In the genomic region with DNA sequence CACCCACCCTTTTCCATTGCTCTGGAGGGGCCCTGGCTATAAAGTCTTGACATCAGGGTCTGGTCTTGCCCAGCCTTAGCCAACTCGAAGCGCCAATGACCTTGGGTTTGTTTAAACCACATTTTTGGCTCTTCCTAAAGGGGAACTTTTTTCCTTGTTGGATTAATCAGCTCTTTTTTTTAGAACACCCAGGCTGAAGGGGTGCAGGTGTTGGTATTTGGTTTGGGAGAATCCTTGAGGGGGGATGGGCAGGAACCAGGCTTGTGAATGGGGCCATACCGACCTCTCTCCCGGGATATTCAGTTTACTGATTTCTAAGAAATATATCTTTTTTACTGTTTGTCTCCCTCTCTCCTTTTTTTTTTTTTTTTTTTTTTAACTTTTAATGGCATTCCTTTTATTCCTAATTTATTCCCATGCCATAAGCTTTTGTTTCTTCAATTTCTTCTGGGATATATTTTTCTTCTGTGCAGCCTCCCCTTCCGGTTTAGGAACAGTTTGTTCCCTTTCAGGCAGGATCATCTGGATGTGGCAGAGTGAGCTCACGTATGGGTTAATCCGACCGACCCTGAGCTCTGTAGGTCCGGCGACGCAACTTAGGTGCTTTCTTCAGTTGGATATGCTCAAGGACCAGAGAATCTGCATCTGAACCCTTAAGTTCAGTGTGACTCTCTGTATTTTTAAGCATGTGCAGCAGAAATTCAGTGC, we compare ENCODE assay signal across 22 cellular contexts.
A peak's percentile ranks its signal among the peaks of the same experiment; 100 is the strongest.
DNase-seq lines count a peak whose midpoint lies in the region; ATAC-seq and TF ChIP-seq lines count a peak whose summit lies in the region.
"Had no signal": no experiment of that assay in that cellular context is flagged by ENCODE, and none has a peak within 500 bp of the region (broad histone marks: within the 10 kb centered on the region; RNA-seq: fewer than 3 reads in every experiment).

No MANE protein-coding gene starts in this region.

- TF ChIP-seq CTCF in GM23338 (conservative IDR thresholded peaks at IDR 0.05; ENCODE audit: low read depth in 2 of 2) (no peak), mesothelial cell of epicardium (IDR thresholded peaks at IDR 0.05; ENCODE audit: unreplicated experiment) (no peak)

- H3K4me3 Mint-ChIP-seq in GM23338, result no peak overlapping the region
- no peak overlapping the region for H3K4me3 Mint-ChIP-seq in mesothelial cell of epicardium
- no peak overlapping the region for H3K4me3 Mint-ChIP-seq in stimulated activated effector memory CD8-positive, alpha-beta T cell treated with anti-CD3 and anti-CD28 coated beads, Interleukin-12 subunit alpha, Interleukin-12 subunit beta, amount 100 ng/mL, for 72 hours
- H3K4me3 Mint-ChIP-seq: activated naive CD8-positive, alpha-beta T cell treated with anti-CD3 and anti-CD28 coated beads, Interleukin-2, amount 10 ng/mL, durations not matched to agents 7 days and 5 days; immature natural killer cell; natural killer cell treated with Interleukin-12 subunit alpha and Interleukin-12 subunit beta and Interleukin-15 and Interleukin-18, amount 100 ng/mL, for 72 hours; T-cell had no signal

- peak overlapping the region; percentile 42 for H3K27ac ChIP-seq in GM23338 (ENCODE audit: low read depth)
- H3K27ac ChIP-seq: dorsolateral prefrontal cortex, HL-60 had no signal

- ATAC-seq in GM23338 (peak; percentile 28; the same call in 2 of the 3 replicates), GM21786 (IDR thresholded peaks at IDR 0.05; ENCODE audit: unreplicated experiment) (no peak), GM21515 (IDR thresholded peaks at IDR 0.05; ENCODE audit: unreplicated experiment) (no peak), HG03521 (IDR thresholded peaks at IDR 0.05; ENCODE audit: unreplicated experiment) (no peak)
- no peak for ATAC-seq in stimulated activated effector memory CD8-positive, alpha-beta T cell treated with anti-CD3 and anti-CD28 coated beads, Interleukin-12 subunit alpha, Interleukin-12 subunit beta, amount 100 ng/mL, for 72 hours
- ATAC-seq: natural killer cell treated with Interleukin-12 subunit alpha and Interleukin-12 subunit beta and Interleukin-15 and Interleukin-18, amount 100 ng/mL, for 72 hours; Right ventricle myocardium inferior; T-cell had no signal

- DNase-seq in GM23338 (ENCODE audit: low spot score) (no peak), amniotic epithelial cell (ENCODE audit: low read depth) (peak; percentile 30), mesothelial cell of epicardium (ENCODE audit: low spot score in 2 of 2, unreplicated experiment in 2 of 2) (no peak), NCI-H2107 treated with DMSO at 0.1 percent for 48 hours (lab: John Stamatoyannopoulos, UW; ENCODE audit: unreplicated experiment) (no peak)
- no peak for DNase-seq in stimulated activated effector memory CD8-positive, alpha-beta T cell treated with anti-CD3 and anti-CD28 coated beads, Interleukin-12 subunit alpha, Interleukin-12 subunit beta, amount 100 ng/mL, for 72 hours (ENCODE audit: low spot score in 2 of 2)
- DNase-seq: activated CD4-positive, alpha-beta T cell treated with anti-CD3 and anti-CD28 coated beads, Interleukin-2, amount 50 U/mL, for 4 hours; activated naive CD8-positive, alpha-beta T cell treated with anti-CD3 and anti-CD28 coated beads, Interleukin-2, amount 10 ng/mL, durations not matched to agents 7 days and 5 days; dorsolateral prefrontal cortex; immature natural killer cell; KG1; MV-4-11; retina; T-cell; upper lobe of left lung had no signal

- no peak overlapping the region for H2AFZ ChIP-seq in GM23338

- H3K27me3 Mint-ChIP-seq in GM23338 (ENCODE audit: insufficient read depth, low read depth, poor library complexity) (peaks cover 3% of the 10 kb centered on the region), mesothelial cell of epicardium (ENCODE audit: low read depth) (no peaks in the 10 kb centered on the region)
- H3K27me3 Mint-ChIP-seq: activated naive CD8-positive, alpha-beta T cell treated with anti-CD3 and anti-CD28 coated beads, Interleukin-2, amount 10 ng/mL, durations not matched to agents 7 days and 5 days; natural killer cell treated with Interleukin-12 subunit alpha and Interleukin-12 subunit beta and Interleukin-15 and Interleukin-18, amount 100 ng/mL, for 72 hours; T-cell had no signal

- H3F3A ChIP-seq in GM23338 (replicated peaks; ENCODE audit: low read depth), result no peaks in the 10 kb centered on the region

- no peak overlapping the region for H3K4me2 ChIP-seq in GM23338

- peaks cover 60% of the 10 kb centered on the region for H3K36me3 Mint-ChIP-seq in GM23338 (ENCODE audit: low read depth)
- peaks cover 34% of the 10 kb centered on the region for H3K36me3 Mint-ChIP-seq in mesothelial cell of epicardium
- peaks cover 100% of the 10 kb centered on the region for H3K36me3 Mint-ChIP-seq in stimulated activated effector memory CD8-positive, alpha-beta T cell treated with anti-CD3 and anti-CD28 coated beads, Interleukin-12 subunit alpha, Interleukin-12 subunit beta, amount 100 ng/mL, for 72 hours

- no peak overlapping the region for H3K4me3 ChIP-seq in GM23338
- H3K4me3 ChIP-seq: dorsolateral prefrontal cortex, HAP-1, lung, upper lobe of left lung had no signal

- no peaks in the 10 kb centered on the region for H3K9me2 ChIP-seq in GM23338 (ENCODE audit: insufficient read depth)

- H4K20me1 ChIP-seq in GM23338 (replicated peaks; ENCODE audit: insufficient read depth), result peaks cover 6% of the 10 kb centered on the region

- H3K4me1 Mint-ChIP-seq in GM23338 (peaks cover 13% of the 10 kb centered on the region; the same call in 2 of the 3 replicates), mesothelial cell of epicardium (peaks cover 7% of the 10 kb centered on the region)
- H3K4me1 Mint-ChIP-seq in stimulated activated effector memory CD8-positive, alpha-beta T cell treated with anti-CD3 and anti-CD28 coated beads, Interleukin-12 subunit alpha, Interleukin-12 subunit beta, amount 100 ng/mL, for 72 hours, result peaks cover 11% of the 10 kb centered on the region
- H3K4me1 Mint-ChIP-seq: activated naive CD8-positive, alpha-beta T cell treated with anti-CD3 and anti-CD28 coated beads, Interleukin-2, amount 10 ng/mL, durations not matched to agents 7 days and 5 days; immature natural killer cell; T-cell had no signal

- H3K9me3 Mint-ChIP-seq in GM23338 (no peaks in the 10 kb centered on the region), mesothelial cell of epicardium (no peaks in the 10 kb centered on the region)
- H3K9me3 Mint-ChIP-seq in stimulated activated effector memory CD8-positive, alpha-beta T cell treated with anti-CD3 and anti-CD28 coated beads, Interleukin-12 subunit alpha, Interleukin-12 subunit beta, amount 100 ng/mL, for 72 hours, result no peaks in the 10 kb centered on the region
- H3K9me3 Mint-ChIP-seq: activated naive CD8-positive, alpha-beta T cell treated with anti-CD3 and anti-CD28 coated beads, Interleukin-2, amount 10 ng/mL, durations not matched to agents 7 days and 5 days; immature natural killer cell; natural killer cell treated with Interleukin-12 subunit alpha and Interleukin-12 subunit beta and Interleukin-15 and Interleukin-18, amount 100 ng/mL, for 72 hours; T-cell had no signal

- no peaks in the 10 kb centered on the region for H3K4me1 ChIP-seq in GM23338 (ENCODE audit: insufficient read depth)
- H3K4me1 ChIP-seq: HAP-1 had no signal

- H3K27me3 ChIP-seq in GM23338 (ENCODE audit: insufficient read depth), result no peaks in the 10 kb centered on the region
- H3K27me3 ChIP-seq: dorsolateral prefrontal cortex, upper lobe of left lung had no signal

- 0 out of 2 replicates have a peak, but pooled peaks cover 7% of the 10 kb centered on the region for H3K36me3 ChIP-seq in GM23338 (ENCODE audit: insufficient read depth)

- H3K27ac Mint-ChIP-seq in GM23338, result no peak overlapping the region
- peak overlapping the region; percentile 61 for H3K27ac Mint-ChIP-seq in mesothelial cell of epicardium
- peak overlapping the region; percentile 13 for H3K27ac Mint-ChIP-seq in stimulated activated effector memory CD8-positive, alpha-beta T cell treated with anti-CD3 and anti-CD28 coated beads, Interleukin-12 subunit alpha, Interleukin-12 subunit beta, amount 100 ng/mL, for 72 hours
- H3K27ac Mint-ChIP-seq: activated naive CD8-positive, alpha-beta T cell treated with anti-CD3 and anti-CD28 coated beads, Interleukin-2, amount 10 ng/mL, durations not matched to agents 7 days and 5 days; immature natural killer cell; natural killer cell treated with Interleukin-12 subunit alpha and Interleukin-12 subunit beta and Interleukin-15 and Interleukin-18, amount 100 ng/mL, for 72 hours; T-cell had no signal

- H3K79me2 ChIP-seq in GM23338 (replicated peaks; ENCODE audit: insufficient read depth), result peaks cover 3% of the 10 kb centered on the region

TF ChIP-seq in GM23338, 12 proteins besides CTCF, POLR2A, EP300 and RAD21:
- TF ChIP-seq, protein P1, sequence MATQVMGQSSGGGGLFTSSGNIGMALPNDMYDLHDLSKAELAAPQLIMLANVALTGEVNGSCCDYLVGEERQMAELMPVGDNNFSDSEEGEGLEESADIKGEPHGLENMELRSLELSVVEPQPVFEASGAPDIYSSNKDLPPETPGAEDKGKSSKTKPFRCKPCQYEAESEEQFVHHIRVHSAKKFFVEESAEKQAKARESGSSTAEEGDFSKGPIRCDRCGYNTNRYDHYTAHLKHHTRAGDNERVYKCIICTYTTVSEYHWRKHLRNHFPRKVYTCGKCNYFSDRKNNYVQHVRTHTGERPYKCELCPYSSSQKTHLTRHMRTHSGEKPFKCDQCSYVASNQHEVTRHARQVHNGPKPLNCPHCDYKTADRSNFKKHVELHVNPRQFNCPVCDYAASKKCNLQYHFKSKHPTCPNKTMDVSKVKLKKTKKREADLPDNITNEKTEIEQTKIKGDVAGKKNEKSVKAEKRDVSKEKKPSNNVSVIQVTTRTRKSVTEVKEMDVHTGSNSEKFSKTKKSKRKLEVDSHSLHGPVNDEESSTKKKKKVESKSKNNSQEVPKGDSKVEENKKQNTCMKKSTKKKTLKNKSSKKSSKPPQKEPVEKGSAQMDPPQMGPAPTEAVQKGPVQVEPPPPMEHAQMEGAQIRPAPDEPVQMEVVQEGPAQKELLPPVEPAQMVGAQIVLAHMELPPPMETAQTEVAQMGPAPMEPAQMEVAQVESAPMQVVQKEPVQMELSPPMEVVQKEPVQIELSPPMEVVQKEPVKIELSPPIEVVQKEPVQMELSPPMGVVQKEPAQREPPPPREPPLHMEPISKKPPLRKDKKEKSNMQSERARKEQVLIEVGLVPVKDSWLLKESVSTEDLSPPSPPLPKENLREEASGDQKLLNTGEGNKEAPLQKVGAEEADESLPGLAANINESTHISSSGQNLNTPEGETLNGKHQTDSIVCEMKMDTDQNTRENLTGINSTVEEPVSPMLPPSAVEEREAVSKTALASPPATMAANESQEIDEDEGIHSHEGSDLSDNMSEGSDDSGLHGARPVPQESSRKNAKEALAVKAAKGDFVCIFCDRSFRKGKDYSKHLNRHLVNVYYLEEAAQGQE (IDR thresholded peaks at IDR 0.05; ENCODE audit: unreplicated experiment), result no peak
- TF ChIP-seq EZH2phosphoT487 (IDR thresholded peaks at IDR 0.05; ENCODE audit: unreplicated experiment), result no peak
